ENCODE assay signal across 8 cellular contexts in the genomic region with DNA sequence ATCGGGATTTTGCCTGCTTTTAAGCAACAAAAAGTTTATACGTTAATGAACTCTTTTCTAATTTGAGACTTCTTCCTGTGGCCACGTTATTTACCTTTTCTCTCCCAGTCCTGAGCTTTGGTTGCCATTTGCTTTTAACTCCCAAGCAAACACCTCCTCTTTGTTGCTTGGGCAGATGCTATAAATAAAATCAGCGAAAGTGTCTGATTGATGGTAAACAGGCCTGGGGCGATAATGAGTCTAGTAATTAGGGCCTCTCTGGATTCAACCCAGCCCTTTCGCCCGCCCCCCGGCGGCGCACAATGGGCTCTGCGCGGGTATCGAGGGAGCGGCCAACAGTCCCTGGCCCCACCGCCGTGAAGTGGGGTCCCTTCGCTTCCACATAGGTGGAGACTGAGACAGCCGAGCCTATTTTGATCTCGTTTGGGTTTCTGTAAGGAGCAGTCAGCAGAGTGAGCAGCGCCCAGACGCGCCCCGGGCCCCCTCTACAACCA. TPM values are rescaled to one million over a fixed set of nuclear protein-coding genes. Genes with fewer than 3 reads are reported as not detected.
DNase-seq lines count a peak whose midpoint lies in the region; ATAC-seq, FAIRE-seq and TF ChIP-seq lines count a peak whose summit lies in the region.

No MANE protein-coding gene starts in this region.

- 50% methylated on average over 5 of the region's 23 CpGs for WGBS in A549 (ENCODE audit: missing lambda C conversion rate)

- TF ChIP-seq CTCF in A549 (IDR thresholded peaks at IDR 0.05) = no peak
- peak; percentile 29; the same call in 1 of the 2 replicates for TF ChIP-seq CTCF in PC-3 (conservative IDR thresholded peaks at IDR 0.05; ENCODE audit: low read depth, low read length)
- TF ChIP-seq CTCF in epithelial cell of proximal tubule (conservative IDR thresholded peaks at IDR 0.05; ENCODE audit: low read depth, low read length) = peak; percentile 23
- TF ChIP-seq CTCF in neutrophil (IDR thresholded peaks at IDR 0.05) = no peak

- no peaks in the 10 kb centered on the region for H3K27me3 ChIP-seq in PC-3 (ENCODE audit: low read length)
- peaks cover 29% of the 10 kb centered on the region for H3K27me3 ChIP-seq in neutrophil

- CTCF ChIA-PET in A549 (lab: Yijun Ruan, JAX) = interaction anchor here (0.6 to 2.7 kb wide), 14 partner anchors 15 to 424 kb away, joined by 3 to 13 read pairs (median 4); partner anchors contain the start of gene ELMOD2
- CTCF ChIA-PET in PC-3 (lab: Charles Lee) = no interaction called here

- H3K9me3 ChIP-seq in A549 (no peaks in the 10 kb centered on the region), PC-3 (ENCODE audit: low read length) (no peaks in the 10 kb centered on the region), neutrophil (no peaks in the 10 kb centered on the region)

- no peaks in the 10 kb centered on the region for H3K9me2 ChIP-seq in PC-3 (replicated peaks; ENCODE audit: low read length)

- DNase-seq in A549 (ENCODE audit: low read depth in 1 of 2, low spot score in 1 of 2) (peak in 1 of 2 experiments; percentile 13), PC-3 (peak; percentile 7), epithelial cell of proximal tubule (ENCODE audit: low read depth) (no peak), NCI-H187 (lab: John Stamatoyannopoulos, UW) (no peak), NCI-H187 treated with DMSO at 0.1 percent for 48 hours (lab: John Stamatoyannopoulos, UW) (no peak)

- H3K27ac ChIP-seq in A549 = peak overlapping the region; percentile 82 to 89
- 0 out of 2 replicates have a peak overlapping the region, but pooled peaks have one; percentile 14 for H3K27ac ChIP-seq in PC-3 (ENCODE audit: low read length)
- no peak overlapping the region for H3K27ac ChIP-seq in neutrophil

- peaks cover 9% of the 10 kb centered on the region; the same call in 2 of the 3 replicates for H3K4me1 ChIP-seq in A549
- H3K4me1 ChIP-seq in PC-3 (ENCODE audit: insufficient read depth, low read length) = peaks cover 40% of the 10 kb centered on the region
- peaks cover 17 to 19% of the 10 kb centered on the region in 2 experiments for H3K4me1 ChIP-seq in neutrophil (ENCODE audit: control insufficient read depth in 1 of 2, insufficient read depth in 1 of 2, low read depth in 1 of 2, low read length in 1 of 2)

- H3K9ac ChIP-seq in PC-3 (ENCODE audit: low read length) = peak overlapping the region; percentile 64

- TF ChIP-seq RAD21 in A549 (conservative IDR thresholded peaks at IDR 0.05 in 1 of 2, IDR thresholded peaks at IDR 0.05 in 1 of 2) = no peak

- H3F3A ChIP-seq in PC-3 (ENCODE audit: low read length, unreplicated experiment) = no peaks in the 10 kb centered on the region

- TF ChIP-seq EP300 in A549 (IDR thresholded peaks at IDR 0.05) = no peak

- peak overlapping the region; percentile 80 for H3K4me3 ChIP-seq in A549
- peak overlapping the region; percentile 93 for H3K4me3 ChIP-seq in PC-3 (ENCODE audit: low read length)
- peak overlapping the region; percentile 76 for H3K4me3 ChIP-seq in epithelial cell of proximal tubule (ENCODE audit: low read depth, low read length)
- peak overlapping the region; percentile 61 to 71 for H3K4me3 ChIP-seq in neutrophil (ENCODE audit: low read depth in 1 of 2, low read length in 1 of 2)

- H3K36me3 ChIP-seq in PC-3 (ENCODE audit: low read depth, low read length) (no peaks in the 10 kb centered on the region), neutrophil (no peaks in the 10 kb centered on the region)

- ATAC-seq in A549 (peak; percentile 42 to 69), GM18907 (IDR thresholded peaks at IDR 0.05; ENCODE audit: unreplicated experiment) (peak; percentile 25), HG03432 (IDR thresholded peaks at IDR 0.05; ENCODE audit: unreplicated experiment) (peak; percentile 27), PC-3 (peak; percentile 19)

- BruUV-seq in PC-3 (replicated peaks; lab: Mats Ljungman, UMichigan) = no TSS peak

- FAIRE-seq in A549 (lab: Jason Lieb, UNC) = no peak

- POLR2A ChIA-PET in A549 (lab: Yijun Ruan, JAX) = interaction anchor here (0.6 to 2.1 kb wide), 2 partner anchors 53 to 97 kb away, joined by 3 to 13 read pairs; partner anchors contain the start of genes ELMOD2 and SCOC
- POLR2A ChIA-PET in PC-3 (lab: Charles Lee; ENCODE audit: unreplicated experiment) = no interaction called here

- intact Hi-C loops in PC-3 (cut with micrococcal nuclease) = loop anchor here (1.0 to 10.0 kb wide), 5 partner anchors 22 to 692 kb away; partner anchors contain the start of genes ELMOD2 and SCOC

- no peak for TF ChIP-seq POLR2A in A549 (IDR thresholded peaks at IDR 0.05; ENCODE audit: low read length)

- H3K79me2 ChIP-seq in PC-3 (ENCODE audit: low read length) = peaks cover 9% of the 10 kb centered on the region; the same call in 1 of the 2 replicates

- H4K20me1 ChIP-seq in PC-3 (ENCODE audit: low read length) = no peaks in the 10 kb centered on the region

- H2AFZ ChIP-seq in PC-3 (ENCODE audit: low read length) = peak overlapping the region; percentile 98

- peak overlapping the region; percentile 84 for H3K4me2 ChIP-seq in A549
- peak overlapping the region; percentile 92 for H3K4me2 ChIP-seq in PC-3 (ENCODE audit: low read length)

TF ChIP-seq in A549, 52 proteins besides CTCF, POLR2A, EP300 and RAD21:
- TF ChIP-seq, protein P1, sequence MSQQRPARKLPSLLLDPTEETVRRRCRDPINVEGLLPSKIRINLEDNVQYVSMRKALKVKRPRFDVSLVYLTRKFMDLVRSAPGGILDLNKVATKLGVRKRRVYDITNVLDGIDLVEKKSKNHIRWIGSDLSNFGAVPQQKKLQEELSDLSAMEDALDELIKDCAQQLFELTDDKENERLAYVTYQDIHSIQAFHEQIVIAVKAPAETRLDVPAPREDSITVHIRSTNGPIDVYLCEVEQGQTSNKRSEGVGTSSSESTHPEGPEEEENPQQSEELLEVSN (IDR thresholded peaks at IDR 0.05; ENCODE audit: borderline replicate concordance, low read depth) = no peak
- TF ChIP-seq HOXB13 (CRISPR knock-in tag; IDR thresholded peaks at IDR 0.05; ENCODE audit: low read depth) = no peak
- TF ChIP-seq, protein P2, sequence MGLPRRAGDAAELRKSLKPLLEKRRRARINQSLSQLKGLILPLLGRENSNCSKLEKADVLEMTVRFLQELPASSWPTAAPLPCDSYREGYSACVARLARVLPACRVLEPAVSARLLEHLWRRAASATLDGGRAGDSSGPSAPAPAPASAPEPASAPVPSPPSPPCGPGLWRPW (IDR thresholded peaks at IDR 0.05) = no peak
- TF ChIP-seq CBX2 (IDR thresholded peaks at IDR 0.05; ENCODE audit: borderline replicate concordance, low read depth) = no peak
- TF ChIP-seq RFX5 (IDR thresholded peaks at IDR 0.05) = no peak
- TF ChIP-seq TP53 (CRISPR knock-in tag; IDR thresholded peaks at IDR 0.05) = no peak
- TF ChIP-seq, protein P3, sequence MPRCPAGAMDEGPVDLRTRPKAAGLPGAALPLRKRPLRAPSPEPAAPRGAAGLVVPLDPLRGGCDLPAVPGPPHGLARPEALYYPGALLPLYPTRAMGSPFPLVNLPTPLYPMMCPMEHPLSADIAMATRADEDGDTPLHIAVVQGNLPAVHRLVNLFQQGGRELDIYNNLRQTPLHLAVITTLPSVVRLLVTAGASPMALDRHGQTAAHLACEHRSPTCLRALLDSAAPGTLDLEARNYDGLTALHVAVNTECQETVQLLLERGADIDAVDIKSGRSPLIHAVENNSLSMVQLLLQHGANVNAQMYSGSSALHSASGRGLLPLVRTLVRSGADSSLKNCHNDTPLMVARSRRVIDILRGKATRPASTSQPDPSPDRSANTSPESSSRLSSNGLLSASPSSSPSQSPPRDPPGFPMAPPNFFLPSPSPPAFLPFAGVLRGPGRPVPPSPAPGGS (IDR thresholded peaks at IDR 0.05) = no peak
- no peak for TF ChIP-seq NR3C1 (IDR thresholded peaks at IDR 0.05)
- TF ChIP-seq CEBPB (IDR thresholded peaks at IDR 0.05) = no peak
- TF ChIP-seq, protein P4, sequence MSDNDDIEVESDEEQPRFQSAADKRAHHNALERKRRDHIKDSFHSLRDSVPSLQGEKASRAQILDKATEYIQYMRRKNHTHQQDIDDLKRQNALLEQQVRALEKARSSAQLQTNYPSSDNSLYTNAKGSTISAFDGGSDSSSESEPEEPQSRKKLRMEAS (IDR thresholded peaks at IDR 0.05) = no peak
- TF ChIP-seq ZC3H11A (IDR thresholded peaks at IDR 0.05) = no peak
- TF ChIP-seq MAFK (IDR thresholded peaks at IDR 0.05; ENCODE audit: partially characterized antibody) = no peak
- TF ChIP-seq NFE2L2 (conservative IDR thresholded peaks at IDR 0.05; ENCODE audit: low read length) = no peak
- TF ChIP-seq ELK1 (IDR thresholded peaks at IDR 0.05; ENCODE audit: low read depth, low read length) = no peak
- no peak for TF ChIP-seq RARB (CRISPR knock-in tag; IDR thresholded peaks at IDR 0.05)
- no peak for TF ChIP-seq RCOR1 (IDR thresholded peaks at IDR 0.05; ENCODE audit: low read depth, low read length)
- TF ChIP-seq JUN (IDR thresholded peaks at IDR 0.05) = no peak
- TF ChIP-seq HEYL (CRISPR knock-in tag; IDR thresholded peaks at IDR 0.05) = no peak
- no peak for TF ChIP-seq ZSCAN20 (CRISPR knock-in tag; IDR thresholded peaks at IDR 0.05)

RNA-seq across cellular contexts. Expression of gene CLGN, which starts 0.8 kb away (rescaled TPM):
- 20.6 and 30.9 TPM in 2 replicates for polyA plus RNA-seq in A549 (2011; rRNA removed)
- polyA plus RNA-seq in A549 (2012; cell fraction: cytosol; rRNA removed) = 0.60 and 0.78 TPM in 2 replicates
- 0.54 and 0.92 TPM in 2 replicates for polyA plus RNA-seq in A549 (2012; cell fraction: nucleus; rRNA removed)
- 8.3 to 8.9 TPM (median 8.4 TPM) in 3 replicates for polyA plus RNA-seq in A549 (2017; fragmentation: RNase III; extraction: RNeasy Plus Mini Kit Qiagen cat#74134 plus additional on column Dnase treatment)
- polyA minus RNA-seq in A549 (2011; rRNA and poly(A)+ RNA removed) = 1.9 and 2.2 TPM in 2 replicates
- total RNA-seq in PC-3 (2014; rRNA removed) = 7.9 and 9.6 TPM in 2 replicates
- 7.7 and 8.1 TPM in 2 replicates for total RNA-seq in epithelial cell of proximal tubule

RNA-seq across cellular contexts. Expression of gene SCOC, which starts 53.2 kb away (rescaled TPM):
- polyA plus RNA-seq in A549 (2011; rRNA removed) (49.7 and 71.9 TPM in 2 replicates), A549 (2017; fragmentation: RNase III; extraction: RNeasy Plus Mini Kit Qiagen cat#74134 plus additional on column Dnase treatment) (46.0 to 50.0 TPM (median 49.3 TPM) in 3 replicates)
- polyA plus RNA-seq in A549 (2012; cell fraction: cytosol; rRNA removed) = 9.1 and 9.4 TPM in 2 replicates
- 1.5 and 3.8 TPM in 2 replicates for polyA plus RNA-seq in A549 (2012; cell fraction: nucleus; rRNA removed)
- polyA minus RNA-seq in A549 (2011; rRNA and poly(A)+ RNA removed) = 5.5 and 6.1 TPM in 2 replicates
- total RNA-seq in PC-3 (2014; rRNA removed) (22.5 and 28.2 TPM in 2 replicates), epithelial cell of proximal tubule (68.3 and 79.8 TPM in 2 replicates)

Comparison
In these comparisons a context has a peak if more than half of its experiments do, and no peak if none do; other contexts are left out.
1. CTCF ChIP-seq: peak in PC-3 (single experiment) and epithelial cell of proximal tubule (single experiment); none in A549 (single experiment) and neutrophil (single experiment).
2. Peak in every context shown above with its lines, with median percentiles within 50 percentile points of each other: ATAC-seq and H3K4me3 ChIP-seq.